ENCODE assay signal across 13 cellular contexts in genomic region chr17:59451706-59452105, GRCh38.
DNase-seq lines count a peak whose midpoint lies in the region; ATAC-seq and TF ChIP-seq lines count a peak whose summit lies in the region.
"Had no signal": no experiment of that assay in that cellular context is flagged by ENCODE, and none has a peak within 500 bp of the region (broad histone marks: within the 10 kb centered on the region; RNA-seq: fewer than 3 reads in every experiment).

No MANE protein-coding gene starts in this region.

- no peaks in the 10 kb centered on the region for H3K36me3 Mint-ChIP-seq in H9 (ENCODE audit: insufficient read depth in 1 of 3, low read depth in 3 of 3)
- no peaks in the 10 kb centered on the region for H3K36me3 Mint-ChIP-seq in naive thymus-derived CD8-positive, alpha-beta T cell
- H3K36me3 Mint-ChIP-seq: activated naive CD4-positive, alpha-beta T cell treated with anti-CD3 and anti-CD28 coated beads, Interleukin-2, amount 10 ng/mL, durations not matched to agents 7 days and 5 days had no signal

- no peaks in the 10 kb centered on the region; the same call in none of the 2 replicates for H3K27me3 Mint-ChIP-seq in H9 (ENCODE audit: low read depth)
- no peaks in the 10 kb centered on the region for H3K27me3 Mint-ChIP-seq in naive thymus-derived CD8-positive, alpha-beta T cell

- H2BK120ac ChIP-seq in H9 (ENCODE audit: low read depth, low read length, poor library complexity, severe bottlenecking), result no peak overlapping the region

- H3K4me1 ChIP-seq in H9 (ENCODE audit: insufficient read depth, low read length) (no peaks in the 10 kb centered on the region), osteoblast (ENCODE audit: insufficient read depth, low read length) (peaks cover 3% of the 10 kb centered on the region), MM.1S (ENCODE audit: low read length) (no peaks in the 10 kb centered on the region)

- no peak overlapping the region for H3K56ac ChIP-seq in H9 (ENCODE audit: insufficient read length, low read depth, low read length)

- no peak for TF ChIP-seq POLR2A in lower leg skin (IDR thresholded peaks at IDR 0.05)

- H3K23ac ChIP-seq in H9 (ENCODE audit: insufficient read length, low read depth, low read length), result no peak overlapping the region

- H2AFZ ChIP-seq in H9 (ENCODE audit: low read length) (no peak overlapping the region), osteoblast (ENCODE audit: low read length) (no peak overlapping the region), MM.1S (ENCODE audit: low read length) (no peak overlapping the region)

- WGBS in H9 (ENCODE audit: extremely low coverage, insufficient read length, low lambda C conversion rate), result no CpG with 5 or more reads among the region's 5 CpGs
- 38 to 50% methylated on average over 5 of the region's 5 CpGs for WGBS in lower leg skin, 2 donors

- H3K4me1 Mint-ChIP-seq in H9, result 0 out of 4 replicates have a peak, but pooled peaks cover 0 to 4% of the 10 kb centered on the region in 2 experiments
- H3K4me1 Mint-ChIP-seq in naive thymus-derived CD8-positive, alpha-beta T cell, result no peaks in the 10 kb centered on the region
- H3K4me1 Mint-ChIP-seq: activated naive CD4-positive, alpha-beta T cell treated with anti-CD3 and anti-CD28 coated beads, Interleukin-2, amount 10 ng/mL, durations not matched to agents 7 days and 5 days had no signal

- no peak overlapping the region for H4K5ac ChIP-seq in H9 (ENCODE audit: insufficient read length, low read depth, low read length)

- no peak overlapping the region for H3K18ac ChIP-seq in H9 (ENCODE audit: insufficient read length, low read depth, low read length)

- DNase-seq in H9, result peak; percentile 46
- DNase-seq in RPMI7951 (ENCODE audit: low read depth), result peak; percentile 9
- DNase-seq in epithelial cell of prostate (ENCODE audit: low read depth, low spot score), result peak; percentile 64
- peak; percentile 76 for DNase-seq in osteoblast (ENCODE audit: insufficient read length, low spot score, missing footprints)
- no peak for DNase-seq in MM.1S
- no peak for DNase-seq in NCI-H2171 (lab: John Stamatoyannopoulos, UW)
- no peak for DNase-seq in lower leg skin (ENCODE audit: low spot score in 2 of 2)
- no peak for DNase-seq in naive thymus-derived CD8-positive, alpha-beta T cell
- DNase-seq: activated naive CD4-positive, alpha-beta T cell treated with anti-CD3 and anti-CD28 coated beads, Interleukin-2, amount 10 ng/mL, durations not matched to agents 7 days and 5 days; COR-L47; NCI-H446 treated with DMSO at 0.1 percent for 48 hours; spleen had no signal

- no peak overlapping the region for H2BK5ac ChIP-seq in H9 (ENCODE audit: insufficient read length, low read length)

- H4K20me1 ChIP-seq in H9 (ENCODE audit: control insufficient read depth, insufficient read depth, insufficient read length), result no peaks in the 10 kb centered on the region
- H4K20me1 ChIP-seq in osteoblast (ENCODE audit: insufficient read depth, low read length), result no peaks in the 10 kb centered on the region
- no peaks in the 10 kb centered on the region for H4K20me1 ChIP-seq in MM.1S (ENCODE audit: insufficient read depth, low read length)

- TF ChIP-seq CTCF in H9 (conservative IDR thresholded peaks at IDR 0.05) (peak; percentile 18; the same call in 1 of the 3 replicates), osteoblast (IDR thresholded peaks at IDR 0.05; ENCODE audit: extremely low read depth, low read depth, low read length) (no peak), MM.1S (IDR thresholded peaks at IDR 0.05; ENCODE audit: low read length) (no peak), lower leg skin (IDR thresholded peaks at IDR 0.05) (no peak)

- no peak overlapping the region for H2AK5ac ChIP-seq in H9 (ENCODE audit: insufficient read length, low read length)

- no peaks in the 10 kb centered on the region for H3K36me3 ChIP-seq in osteoblast (ENCODE audit: insufficient read depth, low read length)
- no peaks in the 10 kb centered on the region for H3K36me3 ChIP-seq in MM.1S (replicated peaks; ENCODE audit: insufficient read depth, low read length)
- H3K36me3 ChIP-seq: spleen had no signal

- no peaks in the 10 kb centered on the region for H3K79me2 ChIP-seq in H9 (ENCODE audit: insufficient read depth, low read length)
- H3K79me2 ChIP-seq in osteoblast (ENCODE audit: insufficient read depth, low read length), result no peaks in the 10 kb centered on the region
- no peaks in the 10 kb centered on the region for H3K79me2 ChIP-seq in MM.1S (ENCODE audit: low read length)

- no peak overlapping the region for H4K8ac ChIP-seq in H9 (replicated peaks; ENCODE audit: insufficient read length, low read depth, low read length)

- H3F3A ChIP-seq in MM.1S (ENCODE audit: insufficient read depth, low read length), result no peaks in the 10 kb centered on the region

- H3K27ac Mint-ChIP-seq in H9, result no peak overlapping the region
- no peak overlapping the region for H3K27ac Mint-ChIP-seq in naive thymus-derived CD8-positive, alpha-beta T cell
- H3K27ac Mint-ChIP-seq: activated naive CD4-positive, alpha-beta T cell treated with anti-CD3 and anti-CD28 coated beads, Interleukin-2, amount 10 ng/mL, durations not matched to agents 7 days and 5 days had no signal

- intact Hi-C loops in lower leg skin (cut with DNase I; ENCODE audit: low total_unique reads), result no loop called here

- no peak overlapping the region for H2BK15ac ChIP-seq in H9 (ENCODE audit: low read depth, low read length)

- H3K9me3 ChIP-seq in H9 (ENCODE audit: control insufficient read depth, low read depth, low read length) (no peaks in the 10 kb centered on the region), osteoblast (ENCODE audit: low read depth, low read length) (no peaks in the 10 kb centered on the region), MM.1S (replicated peaks; ENCODE audit: insufficient read depth, low read length) (no peaks in the 10 kb centered on the region)
- H3K9me3 ChIP-seq: spleen had no signal

- H3K9ac ChIP-seq in H9 (ENCODE audit: extremely low read depth, insufficient read length, low read length) (no peak overlapping the region), MM.1S (ENCODE audit: low read length) (no peak overlapping the region)

- H3K4me2 ChIP-seq in H9 (ENCODE audit: insufficient read depth, insufficient read length, low read length), result no peak overlapping the region
- H3K4me2 ChIP-seq in osteoblast (ENCODE audit: insufficient read depth, low read length), result no peak overlapping the region
- H3K4me2 ChIP-seq in MM.1S (ENCODE audit: low read depth, low read length), result no peak overlapping the region

- H2BK20ac ChIP-seq in H9 (ENCODE audit: low read depth, low read length, poor library complexity, severe bottlenecking), result no peak overlapping the region

- H3K9me3 Mint-ChIP-seq in H9, result no peaks in the 10 kb centered on the region
- no peaks in the 10 kb centered on the region for H3K9me3 Mint-ChIP-seq in naive thymus-derived CD8-positive, alpha-beta T cell
- H3K9me3 Mint-ChIP-seq: activated naive CD4-positive, alpha-beta T cell treated with anti-CD3 and anti-CD28 coated beads, Interleukin-2, amount 10 ng/mL, durations not matched to agents 7 days and 5 days had no signal

- H3K27me3 ChIP-seq in H9 (ENCODE audit: insufficient read depth, low read length), result no peaks in the 10 kb centered on the region
- H3K27me3 ChIP-seq in osteoblast (ENCODE audit: insufficient read depth, low read length), result no peaks in the 10 kb centered on the region
- H3K27me3 ChIP-seq in MM.1S (replicated peaks; ENCODE audit: insufficient read depth, low read length), result no peaks in the 10 kb centered on the region
- H3K27me3 ChIP-seq: spleen had no signal

- H3T11ph ChIP-seq in H9 (ENCODE audit: low read length), result no peak overlapping the region

- ATAC-seq in naive thymus-derived CD8-positive, alpha-beta T cell, result no peak
- ATAC-seq: Right ventricle myocardium inferior had no signal

- H3K23me2 ChIP-seq in H9 (ENCODE audit: insufficient read length, low read depth, low read length, poor library complexity, severe bottlenecking), result no peaks in the 10 kb centered on the region

- H3K79me1 ChIP-seq in H9 (ENCODE audit: insufficient read depth, low read depth, low read length, poor library complexity, severe bottlenecking), result no peaks in the 10 kb centered on the region

- H3K27ac ChIP-seq in H9 (ENCODE audit: insufficient read length, low read depth, low read length), result no peak overlapping the region
- peak overlapping the region; percentile 46 for H3K27ac ChIP-seq in epithelial cell of prostate
- no peak overlapping the region for H3K27ac ChIP-seq in osteoblast (ENCODE audit: low read depth, low read length)
- H3K27ac ChIP-seq in MM.1S (ENCODE audit: low read length), result no peak overlapping the region
- H3K27ac ChIP-seq: spleen had no signal

- H3K9me2 ChIP-seq in MM.1S (replicated peaks; ENCODE audit: insufficient read depth, low read length), result no peaks in the 10 kb centered on the region

- no peak overlapping the region for H3K4ac ChIP-seq in H9 (ENCODE audit: low read depth, low read length)

- no peak overlapping the region for H4K91ac ChIP-seq in H9 (ENCODE audit: insufficient read length, low read depth, low read length)

- no peak overlapping the region for H3K4me3 ChIP-seq in osteoblast (ENCODE audit: insufficient read depth, low read length)
- no peak overlapping the region for H3K4me3 ChIP-seq in MM.1S (ENCODE audit: low read length)
- no peak overlapping the region for H3K4me3 ChIP-seq in lower leg skin (ENCODE audit: low read depth, poor library complexity, severe bottlenecking)
- H3K4me3 ChIP-seq: spleen had no signal

- no peak overlapping the region for H3K4me3 Mint-ChIP-seq in H9
- H3K4me3 Mint-ChIP-seq in naive thymus-derived CD8-positive, alpha-beta T cell, result no peak overlapping the region
- H3K4me3 Mint-ChIP-seq: activated naive CD4-positive, alpha-beta T cell treated with anti-CD3 and anti-CD28 coated beads, Interleukin-2, amount 10 ng/mL, durations not matched to agents 7 days and 5 days had no signal

- no peak overlapping the region for H3K14ac ChIP-seq in H9 (ENCODE audit: insufficient read depth, low read length)

- H2BK12ac ChIP-seq in H9 (ENCODE audit: insufficient read length, low read depth, low read length), result no peak overlapping the region

- POLR2A ChIA-PET in naive thymus-derived CD8-positive, alpha-beta T cell (lab: Charles Lee), result interaction anchor here (0.6 kb wide), 1 partner anchor 23 kb away, joined by 5 read pairs; no protein-coding TSS in a partner anchor

Comparison
In these comparisons a context has a peak if more than half of its experiments do, and no peak if none do; other contexts are left out.
1. DNase-seq: peak in H9 (single experiment), RPMI7951 (single experiment), epithelial cell of prostate (single experiment) and osteoblast (single experiment); none in MM.1S (single experiment), NCI-H2171 (single experiment), lower leg skin (0 of 2) and naive thymus-derived CD8-positive, alpha-beta T cell (0 of 10).